In genomic region chr1:3094863-3095780, GRCh38 we compare ENCODE assay signal across 1 cellular context.
TF ChIP-seq lines count a peak whose summit lies in the region.

No MANE protein-coding gene starts in this region.

TF ChIP-seq in HEK293, 187 proteins besides CTCF, POLR2A, EP300 and RAD21 (continued from another document):
- TF ChIP-seq ELK4 (IDR thresholded peaks at IDR 0.05; ENCODE audit: borderline replicate concordance, low read depth, low read length): no peak
